ENCODE assay signal across 16 cellular contexts in the genomic region with DNA sequence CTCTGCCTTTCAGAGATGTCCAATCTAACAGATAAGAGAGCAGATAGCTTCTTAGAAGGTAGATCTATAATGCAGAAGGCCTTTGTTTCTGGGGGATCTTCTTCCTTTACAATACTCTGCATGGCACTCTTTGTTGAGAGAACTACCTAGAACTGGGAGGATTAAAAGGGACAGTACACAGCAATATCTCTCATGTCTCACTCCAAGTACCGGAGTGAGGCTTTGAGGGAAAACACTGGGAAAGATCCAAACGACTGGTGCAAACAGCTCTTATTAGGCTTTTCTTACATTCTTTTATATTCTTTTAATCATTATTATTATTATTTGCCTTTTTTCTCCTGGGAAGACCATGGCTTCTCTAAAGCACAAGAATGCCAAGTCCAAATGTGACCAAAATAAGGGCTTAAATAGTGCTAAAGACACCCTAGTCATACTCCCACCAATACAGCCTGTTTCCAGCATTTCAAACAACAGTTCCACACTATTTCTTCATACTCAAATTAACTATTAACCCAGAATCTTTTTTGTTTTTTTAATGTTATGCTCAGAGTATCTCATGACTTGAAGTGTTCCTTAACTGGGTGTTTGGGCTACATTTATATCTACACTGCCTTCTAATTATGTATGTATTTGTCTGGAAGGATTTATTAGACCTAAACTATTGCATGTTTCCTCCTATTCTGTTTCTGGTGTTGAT. TPM values are rescaled to one million over a fixed set of nuclear protein-coding genes. Genes with fewer than 3 reads are reported as not detected.
DNase-seq lines count a peak whose midpoint lies in the region; ATAC-seq, FAIRE-seq and TF ChIP-seq lines count a peak whose summit lies in the region.
"Had no signal": no experiment of that assay in that cellular context is flagged by ENCODE, and none has a peak within 500 bp of the region (broad histone marks: within the 10 kb centered on the region; RNA-seq: fewer than 3 reads in every experiment).

No MANE protein-coding gene starts in this region.

- intact Hi-C loops in activated CD8-positive, alpha-beta T cell treated with anti-CD3 and anti-CD28 coated beads for 36 hours (cut with micrococcal nuclease) = no loop called here

- FAIRE-seq in GM19239 (lab: Jason Lieb, UNC) = peak; percentile 33
- FAIRE-seq: H1 had no signal

- no peak for TF ChIP-seq CTCF in activated CD8-positive, alpha-beta T cell treated with anti-CD3 and anti-CD28 coated beads for 36 hours (IDR thresholded peaks at IDR 0.05)
- no peak for TF ChIP-seq CTCF in nephron progenitor cell (IDR thresholded peaks at IDR 0.05)

- DNase-seq in activated CD8-positive, alpha-beta T cell treated with anti-CD3 and anti-CD28 coated beads for 36 hours = no peak
- no peak for DNase-seq in activated CD8-positive, alpha-beta T cell treated with anti-CD3 and anti-CD28 coated beads, Interleukin-2, amount 10 ng/mL, durations not matched to agents 7 days and 5 days
- no peak for DNase-seq in GM19239 (ENCODE audit: insufficient read length, low spot score)
- DNase-seq in left lobe of liver (ENCODE audit: low spot score) = no peak
- no peak for DNase-seq in occipital lobe (lab: John Stamatoyannopoulos, UW)
- no peak for DNase-seq in nephron progenitor cell
- DNase-seq: DMS153, NCI-H1417 treated with DMSO at 0.1 percent for 48 hours, NCI-H2029, NCI-H524, RPMI8226 had no signal

- peak overlapping the region; percentile 34 for H3K27ac Mint-ChIP-seq in activated CD8-positive, alpha-beta T cell treated with anti-CD3 and anti-CD28 coated beads for 36 hours
- H3K27ac Mint-ChIP-seq in activated CD8-positive, alpha-beta T cell treated with anti-CD3 and anti-CD28 coated beads, Interleukin-2, amount 10 ng/mL, durations not matched to agents 7 days and 5 days = no peak overlapping the region
- no peak overlapping the region for H3K27ac Mint-ChIP-seq in nephron progenitor cell
- H3K27ac Mint-ChIP-seq: IgD-negative memory B cell had no signal

- POLR2A ChIA-PET in activated CD8-positive, alpha-beta T cell treated with anti-CD3 and anti-CD28 coated beads for 36 hours (lab: Charles Lee) = no interaction called here
- POLR2A ChIA-PET in activated CD8-positive, alpha-beta T cell treated with anti-CD3 and anti-CD28 coated beads, Interleukin-2, amount 10 ng/mL, durations not matched to agents 7 days and 5 days (lab: Charles Lee) = interaction anchor here (0.6 to 0.9 kb wide), 3 partner anchors 11 to 167 kb away, joined by 3 read pairs; no protein-coding TSS in a partner anchor

- no peak for ATAC-seq in activated CD8-positive, alpha-beta T cell treated with anti-CD3 and anti-CD28 coated beads for 36 hours
- no peak for ATAC-seq in activated CD8-positive, alpha-beta T cell treated with anti-CD3 and anti-CD28 coated beads, Interleukin-2, amount 10 ng/mL, durations not matched to agents 7 days and 5 days
- ATAC-seq in HG03460 (IDR thresholded peaks at IDR 0.05; ENCODE audit: unreplicated experiment) (peak; percentile 9), left lobe of liver (peak; percentile 83), SK-N-SH treated with all-trans-retinoic acid at 6 μM for 48 hours (no peak)
- ATAC-seq: A549 had no signal

- peaks cover 16% of the 10 kb centered on the region for H3K4me1 Mint-ChIP-seq in activated CD8-positive, alpha-beta T cell treated with anti-CD3 and anti-CD28 coated beads for 36 hours (ENCODE audit: low read depth)
- peaks cover 11% of the 10 kb centered on the region for H3K4me1 Mint-ChIP-seq in activated CD8-positive, alpha-beta T cell treated with anti-CD3 and anti-CD28 coated beads, Interleukin-2, amount 10 ng/mL, durations not matched to agents 7 days and 5 days (ENCODE audit: low read depth)
- no peaks in the 10 kb centered on the region for H3K4me1 Mint-ChIP-seq in nephron progenitor cell

- H3K9me3 Mint-ChIP-seq in activated CD8-positive, alpha-beta T cell treated with anti-CD3 and anti-CD28 coated beads for 36 hours = peaks cover 18% of the 10 kb centered on the region
- peaks cover 28% of the 10 kb centered on the region for H3K9me3 Mint-ChIP-seq in activated CD8-positive, alpha-beta T cell treated with anti-CD3 and anti-CD28 coated beads, Interleukin-2, amount 10 ng/mL, durations not matched to agents 7 days and 5 days (ENCODE audit: insufficient read depth)
- H3K9me3 Mint-ChIP-seq in nephron progenitor cell = peaks cover 24% of the 10 kb centered on the region

- no peak overlapping the region for H3K4me3 Mint-ChIP-seq in activated CD8-positive, alpha-beta T cell treated with anti-CD3 and anti-CD28 coated beads for 36 hours
- no peak overlapping the region for H3K4me3 Mint-ChIP-seq in activated CD8-positive, alpha-beta T cell treated with anti-CD3 and anti-CD28 coated beads, Interleukin-2, amount 10 ng/mL, durations not matched to agents 7 days and 5 days
- no peak overlapping the region for H3K4me3 Mint-ChIP-seq in nephron progenitor cell
- H3K4me3 Mint-ChIP-seq: IgD-negative memory B cell had no signal

- CTCF ChIA-PET in activated CD8-positive, alpha-beta T cell treated with anti-CD3 and anti-CD28 coated beads for 36 hours (lab: Charles Lee) = interaction anchor here (0.8 to 1.5 kb wide), 3 partner anchors 38 to 167 kb away, joined by 3 to 6 read pairs (median 4); no protein-coding TSS in a partner anchor
- CTCF ChIA-PET in activated CD8-positive, alpha-beta T cell treated with anti-CD3 and anti-CD28 coated beads, Interleukin-2, amount 10 ng/mL, durations not matched to agents 7 days and 5 days (lab: Charles Lee) = interaction anchor here (1.8 kb wide), 1 partner anchor 53 kb away, joined by 7 read pairs; a partner anchor contains a TSS

- no peaks in the 10 kb centered on the region for H3K27me3 Mint-ChIP-seq in activated CD8-positive, alpha-beta T cell treated with anti-CD3 and anti-CD28 coated beads for 36 hours
- H3K27me3 Mint-ChIP-seq in activated CD8-positive, alpha-beta T cell treated with anti-CD3 and anti-CD28 coated beads, Interleukin-2, amount 10 ng/mL, durations not matched to agents 7 days and 5 days (ENCODE audit: low read depth) = no peaks in the 10 kb centered on the region
- no peaks in the 10 kb centered on the region for H3K27me3 Mint-ChIP-seq in nephron progenitor cell (ENCODE audit: low read depth, poor library complexity)
- H3K27me3 Mint-ChIP-seq: IgD-negative memory B cell had no signal

- peaks cover 24% of the 10 kb centered on the region for H3K36me3 Mint-ChIP-seq in activated CD8-positive, alpha-beta T cell treated with anti-CD3 and anti-CD28 coated beads for 36 hours (ENCODE audit: low read depth)
- H3K36me3 Mint-ChIP-seq in activated CD8-positive, alpha-beta T cell treated with anti-CD3 and anti-CD28 coated beads, Interleukin-2, amount 10 ng/mL, durations not matched to agents 7 days and 5 days (ENCODE audit: low read depth) = peaks cover 46% of the 10 kb centered on the region
- H3K36me3 Mint-ChIP-seq in nephron progenitor cell (ENCODE audit: low read depth) = peaks cover 48% of the 10 kb centered on the region
- H3K36me3 Mint-ChIP-seq: IgD-negative memory B cell had no signal

TF ChIP-seq in SK-N-SH treated with all-trans-retinoic acid at 6 μM for 48 hours, 23 proteins besides CTCF, POLR2A, EP300 and RAD21 (continues in another document):
- TF ChIP-seq, protein P1, sequence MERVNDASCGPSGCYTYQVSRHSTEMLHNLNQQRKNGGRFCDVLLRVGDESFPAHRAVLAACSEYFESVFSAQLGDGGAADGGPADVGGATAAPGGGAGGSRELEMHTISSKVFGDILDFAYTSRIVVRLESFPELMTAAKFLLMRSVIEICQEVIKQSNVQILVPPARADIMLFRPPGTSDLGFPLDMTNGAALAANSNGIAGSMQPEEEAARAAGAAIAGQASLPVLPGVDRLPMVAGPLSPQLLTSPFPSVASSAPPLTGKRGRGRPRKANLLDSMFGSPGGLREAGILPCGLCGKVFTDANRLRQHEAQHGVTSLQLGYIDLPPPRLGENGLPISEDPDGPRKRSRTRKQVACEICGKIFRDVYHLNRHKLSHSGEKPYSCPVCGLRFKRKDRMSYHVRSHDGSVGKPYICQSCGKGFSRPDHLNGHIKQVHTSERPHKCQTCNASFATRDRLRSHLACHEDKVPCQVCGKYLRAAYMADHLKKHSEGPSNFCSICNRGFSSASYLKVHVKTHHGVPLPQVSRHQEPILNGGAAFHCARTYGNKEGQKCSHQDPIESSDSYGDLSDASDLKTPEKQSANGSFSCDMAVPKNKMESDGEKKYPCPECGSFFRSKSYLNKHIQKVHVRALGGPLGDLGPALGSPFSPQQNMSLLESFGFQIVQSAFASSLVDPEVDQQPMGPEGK (CRISPR knock-in tag; IDR thresholded peaks at IDR 0.05; ENCODE audit: borderline replicate concordance) = no peak
- TF ChIP-seq BACH2 (CRISPR knock-in tag; IDR thresholded peaks at IDR 0.05; ENCODE audit: borderline replicate concordance) (no peak), ZFP30 (CRISPR knock-in tag; IDR thresholded peaks at IDR 0.05) (no peak)
- TF ChIP-seq, protein P2, sequence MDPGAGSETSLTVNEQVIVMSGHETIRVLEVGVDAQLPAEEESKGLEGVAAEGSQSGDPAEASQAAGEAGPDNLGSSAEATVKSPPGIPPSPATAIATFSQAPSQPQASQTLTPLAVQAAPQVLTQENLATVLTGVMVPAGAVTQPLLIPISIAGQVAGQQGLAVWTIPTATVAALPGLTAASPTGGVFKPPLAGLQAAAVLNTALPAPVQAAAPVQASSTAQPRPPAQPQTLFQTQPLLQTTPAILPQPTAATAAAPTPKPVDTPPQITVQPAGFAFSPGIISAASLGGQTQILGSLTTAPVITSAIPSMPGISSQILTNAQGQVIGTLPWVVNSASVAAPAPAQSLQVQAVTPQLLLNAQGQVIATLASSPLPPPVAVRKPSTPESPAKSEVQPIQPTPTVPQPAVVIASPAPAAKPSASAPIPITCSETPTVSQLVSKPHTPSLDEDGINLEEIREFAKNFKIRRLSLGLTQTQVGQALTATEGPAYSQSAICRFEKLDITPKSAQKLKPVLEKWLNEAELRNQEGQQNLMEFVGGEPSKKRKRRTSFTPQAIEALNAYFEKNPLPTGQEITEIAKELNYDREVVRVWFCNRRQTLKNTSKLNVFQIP (CRISPR knock-in tag; IDR thresholded peaks at IDR 0.05; ENCODE audit: borderline replicate concordance, low read depth) = no peak

RNA-seq across cellular contexts. Expression of a gene that starts 52.7 kb away (rescaled TPM):
- 10 to 100 TPM; 15.5 to 16.5 TPM for total RNA-seq in activated CD8-positive, alpha-beta T cell treated with anti-CD3 and anti-CD28 coated beads for 36 hours
- 10 to 100 TPM; 27.2 to 28.3 TPM for total RNA-seq in activated CD8-positive, alpha-beta T cell treated with anti-CD3 and anti-CD28 coated beads, Interleukin-2, amount 10 ng/mL, durations not matched to agents 7 days and 5 days
- 10.9 TPM for total RNA-seq in left lobe of liver
- total RNA-seq in occipital lobe = 105 TPM

RNA-seq across cellular contexts. Expression of a gene that starts 53.2 kb away (rescaled TPM):
- total RNA-seq in activated CD8-positive, alpha-beta T cell treated with anti-CD3 and anti-CD28 coated beads for 36 hours = 1 to 10 TPM; 7.6 to 8.9 TPM
- 10 to 100 TPM; 11.1 to 12.0 TPM for total RNA-seq in activated CD8-positive, alpha-beta T cell treated with anti-CD3 and anti-CD28 coated beads, Interleukin-2, amount 10 ng/mL, durations not matched to agents 7 days and 5 days
- 5.1 TPM for total RNA-seq in left lobe of liver
- 14.2 TPM for total RNA-seq in occipital lobe

Comparison
In these comparisons a context has a peak if more than half of its experiments do, and no peak if none do; other contexts are left out.
1. ATAC-seq: peak in HG03460 (single experiment) and left lobe of liver (single experiment); none in activated CD8-positive, alpha-beta T cell treated with anti-CD3 and anti-CD28 coated beads for 36 hours (single experiment), activated CD8-positive, alpha-beta T cell treated with anti-CD3 and anti-CD28 coated beads, Interleukin-2, amount 10 ng/mL, durations not matched to agents 7 days and 5 days (single experiment) and SK-N-SH treated with all-trans-retinoic acid at 6 μM for 48 hours (single experiment).